In genomic region chrX:153601511-153602110, GRCh38 we compare ENCODE assay signal across 15 cellular contexts. TPM values are rescaled to one million over a fixed set of nuclear protein-coding genes. Genes with fewer than 3 reads are reported as not detected.
"Had no signal": no experiment of that assay in that cellular context is flagged by ENCODE, and none has a peak within 500 bp of the region (broad histone marks: within the 10 kb centered on the region; RNA-seq: fewer than 3 reads in every experiment).

No MANE protein-coding gene starts in this region.

- H3K9me3 ChIP-seq: left ventricle myocardium inferior, pancreas, thyroid gland had no signal

- H3K27me3 Mint-ChIP-seq: activated CD8-positive, alpha-beta memory T cell treated with anti-CD3 and anti-CD28 coated beads, Interleukin-2, amount 10 ng/mL, durations not matched to agents 7 days and 5 days; activated naive CD8-positive, alpha-beta T cell; memory B cell; stimulated activated memory B cell treated with anti-CD40 and anti-IgM and Interleukin-4, amounts not matched to agents 10 μg/mL and 1 μg/mL and 100 μg/mL, for 72 hours had no signal

- H3K4me1 ChIP-seq: pancreas had no signal

- DNase-seq: activated CD4-positive, alpha-beta T cell treated with anti-CD3 and anti-CD28 coated beads, Interleukin-2, amount 50 U/mL, for 4 hours; activated CD8-positive, alpha-beta memory T cell treated with anti-CD3 and anti-CD28 coated beads, Interleukin-2, amount 10 ng/mL, durations not matched to agents 7 days and 5 days; activated effector memory CD4-positive, alpha-beta T cell treated with anti-CD3 and anti-CD28 coated beads, Interleukin-2, amount 50 U/mL, for 16 hours; activated T-cell treated with anti-CD3 and anti-CD28 coated beads, Interleukin-2, amount 50 U/mL, for 24 hours; hypothalamus; left ventricle myocardium inferior; pancreas; Right ventricle myocardium superior; stimulated activated CD4-positive, alpha-beta T cell treated with anti-CD3 and anti-CD28 coated beads, Interleukin-12 subunit alpha, Interleukin-12 subunit beta, amount 100 ng/mL, for 4 hours; stimulated activated CD4-positive, alpha-beta T cell treated with anti-CD3 and anti-CD28 coated beads, Interleukin-2, amount 100 ng/mL, for 48 hours; thyroid gland had no signal

- H3K4me3 Mint-ChIP-seq: activated CD8-positive, alpha-beta memory T cell treated with anti-CD3 and anti-CD28 coated beads, Interleukin-2, amount 10 ng/mL, durations not matched to agents 7 days and 5 days; activated T-cell treated with anti-CD3 and anti-CD28 coated beads, Interleukin-2, amount 50 U/mL, for 24 hours; memory B cell; stimulated activated memory B cell treated with anti-CD40 and anti-IgM and Interleukin-4, amounts not matched to agents 10 μg/mL and 1 μg/mL and 100 μg/mL, for 72 hours had no signal

- H3K36me3 ChIP-seq: left ventricle myocardium inferior, pancreas, thyroid gland had no signal

- H3K27ac ChIP-seq: left ventricle myocardium inferior, pancreas, thyroid gland had no signal

- H3K9me3 Mint-ChIP-seq: activated T-cell treated with anti-CD3 and anti-CD28 coated beads, Interleukin-2, amount 50 U/mL, for 24 hours; memory B cell; stimulated activated memory B cell treated with anti-CD40 and anti-IgM and Interleukin-4, amounts not matched to agents 10 μg/mL and 1 μg/mL and 100 μg/mL, for 72 hours had no signal

- H3K27ac Mint-ChIP-seq: activated CD8-positive, alpha-beta memory T cell treated with anti-CD3 and anti-CD28 coated beads, Interleukin-2, amount 10 ng/mL, durations not matched to agents 7 days and 5 days; activated naive CD8-positive, alpha-beta T cell; activated T-cell treated with anti-CD3 and anti-CD28 coated beads, Interleukin-2, amount 50 U/mL, for 24 hours; memory B cell; stimulated activated memory B cell treated with anti-CD40 and anti-IgM and Interleukin-4, amounts not matched to agents 10 μg/mL and 1 μg/mL and 100 μg/mL, for 72 hours had no signal

- H3K4me3 ChIP-seq: left ventricle myocardium inferior, pancreas, thyroid gland had no signal

- H3K36me3 Mint-ChIP-seq: activated CD8-positive, alpha-beta memory T cell treated with anti-CD3 and anti-CD28 coated beads, Interleukin-2, amount 10 ng/mL, durations not matched to agents 7 days and 5 days; activated naive CD8-positive, alpha-beta T cell; memory B cell; stimulated activated memory B cell treated with anti-CD40 and anti-IgM and Interleukin-4, amounts not matched to agents 10 μg/mL and 1 μg/mL and 100 μg/mL, for 72 hours had no signal

- H3K27me3 ChIP-seq: pancreas, thyroid gland had no signal

RNA-seq across cellular contexts. Expression of gene DUSP9, which starts 45.4 kb away (rescaled TPM):
- total RNA-seq: left ventricle myocardium inferior; Right ventricle myocardium superior; T-helper 2 cell treated with Interferon-gamma antibody and Interleukin-4, amounts not matched to agents 100 ng/mL and 5 ng/mL, for 36 hours; thyroid gland had no signal
